In the genomic region with DNA sequence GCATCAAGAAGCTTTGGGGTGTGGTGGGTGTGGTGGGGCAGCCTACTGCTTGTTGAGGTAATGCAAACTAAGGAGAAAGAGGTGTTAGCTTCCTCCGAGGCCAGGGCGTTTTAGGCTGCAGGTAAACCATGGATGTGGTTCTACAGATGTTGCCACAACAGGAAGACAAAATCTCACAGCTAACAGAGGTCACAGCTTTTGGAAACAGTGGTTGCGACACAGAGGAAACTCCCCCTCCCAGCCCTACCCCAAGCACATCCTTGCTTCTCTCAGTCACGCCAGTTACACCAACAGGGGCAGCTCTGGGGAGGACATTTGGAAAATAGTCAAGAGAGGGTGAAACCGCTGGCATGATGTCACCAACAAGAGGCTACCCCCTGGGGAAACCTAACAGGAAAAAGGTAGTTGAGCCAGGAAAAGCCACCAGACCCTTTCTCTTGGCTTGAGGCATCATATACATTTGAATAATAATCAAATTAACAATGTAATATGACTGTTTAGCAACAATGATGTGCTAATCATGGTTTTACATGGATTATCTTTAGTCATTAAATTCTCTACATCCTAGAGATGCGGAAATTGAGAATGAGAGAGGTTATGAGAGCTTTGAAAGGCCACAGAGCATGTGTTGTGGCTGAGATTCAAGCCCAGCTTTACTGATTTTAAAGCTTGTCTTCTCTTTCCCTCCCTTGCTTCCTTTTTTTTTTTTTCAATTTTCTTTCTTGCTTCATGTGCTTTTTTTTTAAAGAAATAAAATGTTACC, we compare ENCODE assay signal across 8 cellular contexts.
A peak's percentile ranks its signal among the peaks of the same experiment; 100 is the strongest.
DNase-seq lines count a peak whose midpoint lies in the region; ATAC-seq and TF ChIP-seq lines count a peak whose summit lies in the region.

No MANE protein-coding gene starts in this region.

- H3K4me3 ChIP-seq in GM12864 (ENCODE audit: low read depth, low read length) (no peak overlapping the region), Peyer's patch (no peak overlapping the region), WERI-Rb-1 (ENCODE audit: low read depth, low read length) (no peak overlapping the region)

- no peaks in the 10 kb centered on the region for H3K27me3 ChIP-seq in Peyer's patch
- peaks cover 3% of the 10 kb centered on the region for H3K27me3 ChIP-seq in WERI-Rb-1 (ENCODE audit: insufficient read depth, low read depth, severe bottlenecking)

- no peak overlapping the region for H3K27ac ChIP-seq in Peyer's patch
- no peak overlapping the region for H3K27ac ChIP-seq in WERI-Rb-1

- H3K36me3 ChIP-seq in Peyer's patch (no peaks in the 10 kb centered on the region), WERI-Rb-1 (no peaks in the 10 kb centered on the region)

- TF ChIP-seq CTCF in GM12864 (IDR thresholded peaks at IDR 0.05; ENCODE audit: low read depth, low read length, missing control alignments) (no peak), Peyer's patch (IDR thresholded peaks at IDR 0.05) (no peak), WERI-Rb-1 (IDR thresholded peaks at IDR 0.05; ENCODE audit: low read depth, low read length) (no peak)

- no peaks in the 10 kb centered on the region for H3K4me1 ChIP-seq in Peyer's patch

- TF ChIP-seq POLR2A in Peyer's patch (IDR thresholded peaks at IDR 0.05) = no peak

- ATAC-seq in HG02642 (IDR thresholded peaks at IDR 0.05; ENCODE audit: poor library complexity, unreplicated experiment) = peak; percentile 64

- H3K9me3 ChIP-seq in Peyer's patch (no peaks in the 10 kb centered on the region), WERI-Rb-1 (ENCODE audit: severe bottlenecking) (no peaks in the 10 kb centered on the region)

- peak; percentile 44 for DNase-seq in GM12864 (ENCODE audit: low read depth)
- peak in 2 of 3 donors; percentile 43 to 65 for DNase-seq in Peyer's patch
- peak; percentile 84 for DNase-seq in activated effector memory CD4-positive, alpha-beta T cell treated with anti-CD3 and anti-CD28 coated beads, Interleukin-2, amount 50 U/mL, for 16 hours
- DNase-seq in stimulated activated CD4-positive, alpha-beta T cell treated with anti-CD3 and anti-CD28 coated beads, Interleukin-12 subunit alpha, Interleukin-12 subunit beta, amount 100 ng/mL, for 48 hours (ENCODE audit: low read depth in 2 of 3, low spot score in 1 of 3) = peak; percentile 44 to 62 (median 57)
- no peak for DNase-seq in WERI-Rb-1
- no peak for DNase-seq in NCI-H526 (lab: John Stamatoyannopoulos, UW)
- DNase-seq in kidney glomerular epithelial cell (lab: John Stamatoyannopoulos, UW) = no peak

Comparison
In these comparisons a context has a peak if more than half of its experiments do, and no peak if none do; other contexts are left out.
1. DNase-seq: peak in GM12864 (single experiment), Peyer's patch (2 of 3), activated effector memory CD4-positive, alpha-beta T cell treated with anti-CD3 and anti-CD28 coated beads, Interleukin-2, amount 50 U/mL, for 16 hours (single experiment) and stimulated activated CD4-positive, alpha-beta T cell treated with anti-CD3 and anti-CD28 coated beads, Interleukin-12 subunit alpha, Interleukin-12 subunit beta, amount 100 ng/mL, for 48 hours (3 of 3); none in WERI-Rb-1 (single experiment), NCI-H526 (0 of 2) and kidney glomerular epithelial cell (single experiment).